8 cellular contexts compared by ENCODE assay signal in genomic region chr16:29995911-29996772, GRCh38. TPM values are rescaled to one million over a fixed set of nuclear protein-coding genes. Genes with fewer than 3 reads are reported as not detected.
A peak's percentile ranks its signal among the peaks of the same experiment; 100 is the strongest.
DNase-seq lines count a peak whose midpoint lies in the region; ATAC-seq and TF ChIP-seq lines count a peak whose summit lies in the region.

A gene with protein sequence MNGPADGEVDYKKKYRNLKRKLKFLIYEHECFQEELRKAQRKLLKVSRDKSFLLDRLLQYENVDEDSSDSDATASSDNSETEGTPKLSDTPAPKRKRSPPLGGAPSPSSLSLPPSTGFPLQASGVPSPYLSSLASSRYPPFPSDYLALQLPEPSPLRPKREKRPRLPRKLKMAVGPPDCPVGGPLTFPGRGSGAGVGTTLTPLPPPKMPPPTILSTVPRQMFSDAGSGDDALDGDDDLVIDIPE (plus strand): TSS chr16:29996241. CDS start chr16:29996311, 70 bp downstream.

- no peaks in the 10 kb centered on the region for H3K9me3 ChIP-seq in ascending aorta
- no peaks in the 10 kb centered on the region for H3K9me3 ChIP-seq in right cardiac atrium (ENCODE audit: control insufficient read depth, low read length)
- no peaks in the 10 kb centered on the region for H3K9me3 ChIP-seq in aorta (ENCODE audit: control insufficient read depth, low read length)

- H3K36me3 Mint-ChIP-seq in T-helper 2 cell treated with Interferon-gamma antibody and Interleukin-4, amounts not matched to agents 5 μg/mL and 100 μg/mL, for 36 hours (ENCODE audit: low read depth): peaks cover 45% of the 10 kb centered on the region

- H3K4me3 ChIP-seq in ascending aorta (peak within 1 kb of the TSS; percentile 69 to 77), right cardiac atrium (ENCODE audit: low read length) (peak within 1 kb of the TSS; percentile 73), aorta (ENCODE audit: low read length in 2 of 2) (peak within 1 kb of the TSS; percentile 62 to 66)

- H3K27ac ChIP-seq in ascending aorta (peak within 1 kb of the TSS; percentile 84 to 91), right cardiac atrium (ENCODE audit: low read length) (peak within 1 kb of the TSS; percentile 92), aorta (ENCODE audit: low read depth in 1 of 2, low read length in 2 of 2) (peak within 1 kb of the TSS in 1 of 2 donors; percentile 79)

- peaks cover 24 to 42% of the 10 kb centered on the region in 2 donors for H3K36me3 ChIP-seq in ascending aorta
- H3K36me3 ChIP-seq in aorta (ENCODE audit: control insufficient read depth in 1 of 2, insufficient read depth in 2 of 2, low read length in 1 of 2): no peaks in the 10 kb centered on the region

- peak; percentile 61 for ATAC-seq in GM18499 (IDR thresholded peaks at IDR 0.05; ENCODE audit: insufficient read depth, unreplicated experiment)
- ATAC-seq in HG02938 (IDR thresholded peaks at IDR 0.05; ENCODE audit: unreplicated experiment): peak; percentile 88
- peak; percentile 98 to 99 for ATAC-seq in right cardiac atrium
- peak; percentile 99 for ATAC-seq in aorta (ENCODE audit: low FRiP score)

- TF ChIP-seq CTCF in ascending aorta (IDR thresholded peaks at IDR 0.05): no peak

- peaks cover 17% of the 10 kb centered on the region for H3K4me1 Mint-ChIP-seq in T-helper 2 cell treated with Interferon-gamma antibody and Interleukin-4, amounts not matched to agents 5 μg/mL and 100 μg/mL, for 36 hours (ENCODE audit: low read depth)

- H3K9me3 Mint-ChIP-seq in T-helper 2 cell treated with Interferon-gamma antibody and Interleukin-4, amounts not matched to agents 5 μg/mL and 100 μg/mL, for 36 hours: no peaks in the 10 kb centered on the region

- peak within 1 kb of the TSS; percentile 98 for H3K27ac Mint-ChIP-seq in T-helper 2 cell treated with Interferon-gamma antibody and Interleukin-4, amounts not matched to agents 5 μg/mL and 100 μg/mL, for 36 hours

- H3K27me3 ChIP-seq in ascending aorta (no peaks in the 10 kb centered on the region), right cardiac atrium (ENCODE audit: control insufficient read depth, insufficient read depth) (no peaks in the 10 kb centered on the region), aorta (ENCODE audit: control insufficient read depth in 1 of 2, insufficient read depth in 2 of 2, low read length in 1 of 2) (no peaks in the 10 kb centered on the region)

- H3K4me1 ChIP-seq in ascending aorta: peaks cover 4 to 15% of the 10 kb centered on the region in 2 donors
- peaks cover 7% of the 10 kb centered on the region for H3K4me1 ChIP-seq in right cardiac atrium (ENCODE audit: control insufficient read depth, insufficient read depth, low read length)
- no peaks in the 10 kb centered on the region for H3K4me1 ChIP-seq in aorta (ENCODE audit: control insufficient read depth in 1 of 2, insufficient read depth in 2 of 2, low read length in 2 of 2)

- peak within 1 kb of the TSS; percentile 99 for H3K4me3 Mint-ChIP-seq in T-helper 2 cell treated with Interferon-gamma antibody and Interleukin-4, amounts not matched to agents 5 μg/mL and 100 μg/mL, for 36 hours

- under 1% methylated on average over 66 of the region's 66 CpGs for WGBS in right cardiac atrium
- WGBS in aorta, 2 donors: 0 to 1% methylated on average over 65 to 66 of the region's 66 CpGs

- H3K27me3 Mint-ChIP-seq in T-helper 2 cell treated with Interferon-gamma antibody and Interleukin-4, amounts not matched to agents 5 μg/mL and 100 μg/mL, for 36 hours (ENCODE audit: low read depth): no peaks in the 10 kb centered on the region

- intact Hi-C loops in ascending aorta (cut with DNase I): loop anchor here (1.0 to 5.0 kb wide), 5 partner anchors 23 to 189 kb away; partner anchors contain the start of genes MAZ, MVP, TAOK2 and TMEM219
- intact Hi-C loops in right cardiac atrium (cut with DNase I): loop anchor here in 1 of 4 donors (10.0 kb wide), 2 partner anchors 131 to 181 kb away; partner anchors contain the start of genes CDIPT, PAGR1 and PRRT2
- intact Hi-C loops in aorta (cut with DNase I): loop anchor here in 1 of 2 donors (2.0 to 10.0 kb wide), 3 partner anchors 34 to 181 kb away; partner anchors contain the start of genes KCTD13, PAGR1, PRRT2 and TMEM219

- peak; percentile 64 to 90 for DNase-seq in NCI-H187 (lab: John Stamatoyannopoulos, UW)
- DNase-seq in T-helper 2 cell treated with Interferon-gamma antibody and Interleukin-4, amounts not matched to agents 5 μg/mL and 100 μg/mL, for 36 hours (ENCODE audit: low spot score): peak; percentile 99
- peak; percentile 91 to 99 for DNase-seq in ascending aorta (ENCODE audit: low spot score in 2 of 2)
- DNase-seq in right cardiac atrium: peak; percentile 99 to 100 (median 100)
- DNase-seq in putamen (ENCODE audit: low spot score): peak; percentile 98
- DNase-seq in aorta: peak; percentile 99 to 100

RNA-seq across cellular contexts. Expression of the gene that starts here (rescaled TPM):
- 44.1 TPM for total RNA-seq in ascending aorta
- total RNA-seq in right cardiac atrium: 10 to 100 TPM; 32.7 to 44.6 (median 37.1) TPM
- polyA plus RNA-seq in right cardiac atrium: 59.1 TPM
- 10 to 100 TPM; 46.1 to 73.1 TPM for total RNA-seq in aorta
- 100 to 1,000 TPM in 1 of 2 donors, 10 to 100 TPM in 1; 51.0 to 108 TPM for polyA plus RNA-seq in aorta
